ENCODE assay signal across 1 cellular context in genomic region chr14:57402173-57402852, GRCh38.
TF ChIP-seq lines count a peak whose summit lies in the region.

No MANE protein-coding gene starts in this region.

TF ChIP-seq in IMR-90, 13 proteins besides CTCF, POLR2A, EP300 and RAD21:
- TF ChIP-seq ELK1 (IDR thresholded peaks at IDR 0.05; ENCODE audit: borderline replicate concordance, low read depth, low read length) (no peak), USF2 (IDR thresholded peaks at IDR 0.05; ENCODE audit: low read depth, low read length) (no peak), SMC3 (IDR thresholded peaks at IDR 0.05; ENCODE audit: low read depth, low read length) (no peak), FOS (IDR thresholded peaks at IDR 0.05; ENCODE audit: low read depth, low read length) (no peak), BHLHE40 (IDR thresholded peaks at IDR 0.05; ENCODE audit: low read depth, low read length) (no peak), MXI1 (IDR thresholded peaks at IDR 0.05; ENCODE audit: borderline replicate concordance, low read depth, low read length) (no peak), MAFK (IDR thresholded peaks at IDR 0.05; ENCODE audit: low read depth, low read length) (no peak), RFX5 (IDR thresholded peaks at IDR 0.05; ENCODE audit: low read depth, low read length) (no peak), MAZ (IDR thresholded peaks at IDR 0.05; ENCODE audit: borderline replicate concordance, low read depth, low read length) (no peak), CEBPB (IDR thresholded peaks at IDR 0.05; ENCODE audit: low read depth, low read length) (no peak), RCOR1 (IDR thresholded peaks at IDR 0.05; ENCODE audit: insufficient replicate concordance, low read length) (no peak)
